12 cellular contexts compared by ENCODE assay signal in genomic region chr1:39450956-39451601, GRCh38. TPM values are rescaled to one million over a fixed set of nuclear protein-coding genes. Genes with fewer than 3 reads are reported as not detected.
DNase-seq lines count a peak whose midpoint lies in the region; ATAC-seq and TF ChIP-seq lines count a peak whose summit lies in the region.
"Had no signal": no experiment of that assay in that cellular context is flagged by ENCODE, and none has a peak within 500 bp of the region (broad histone marks: within the 10 kb centered on the region; RNA-seq: fewer than 3 reads in every experiment).

No MANE protein-coding gene starts in this region.

- POLR2A ChIA-PET in activated CD4-positive, alpha-beta memory T cell treated with anti-CD3 and anti-CD28 coated beads, Interleukin-2, amount 10 ng/mL, durations not matched to agents 7 days and 5 days (lab: Charles Lee) = no interaction called here
- POLR2A ChIA-PET in activated CD4-positive, alpha-beta memory T cell treated with anti-CD3 and anti-CD28 coated beads for 36 hours (lab: Charles Lee) = no interaction called here

- H3K27me3 ChIP-seq in RWPE2 (ENCODE audit: insufficient read depth, poor library complexity, severe bottlenecking) (no peaks in the 10 kb centered on the region), fibroblast of lung (ENCODE audit: control insufficient read depth, insufficient read depth, low read length) (no peaks in the 10 kb centered on the region), foreskin keratinocyte (no peaks in the 10 kb centered on the region), ascending aorta (no peaks in the 10 kb centered on the region)

- H3K36me3 ChIP-seq in RWPE2 (ENCODE audit: low read depth) (peaks cover 97% of the 10 kb centered on the region), fibroblast of lung (ENCODE audit: control insufficient read depth, insufficient read depth, low read length) (peaks cover 24% of the 10 kb centered on the region), ascending aorta (peaks cover 91 to 100% of the 10 kb centered on the region in 2 donors)

- TF ChIP-seq CTCF in RWPE2 (IDR thresholded peaks at IDR 0.05; ENCODE audit: poor library complexity, severe bottlenecking) (no peak), fibroblast of lung (conservative IDR thresholded peaks at IDR 0.05 in 1 of 2, IDR thresholded peaks at IDR 0.05 in 1 of 2; ENCODE audit: low read depth in 1 of 2, low read length in 2 of 2) (no peak), foreskin keratinocyte (conservative IDR thresholded peaks at IDR 0.05) (no peak), ascending aorta (IDR thresholded peaks at IDR 0.05) (no peak)

- H3K4me3 ChIP-seq in RWPE2 (ENCODE audit: severe bottlenecking) (no peak overlapping the region), fibroblast of lung (replicated peaks in 1 of 4; ENCODE audit: control extremely low read depth in 1 of 4, insufficient read depth in 1 of 4, low read depth in 3 of 4, low read length in 4 of 4) (no peak overlapping the region), ascending aorta (no peak overlapping the region)
- H3K4me3 ChIP-seq: prostate gland, thoracic aorta had no signal

- CTCF ChIA-PET in activated CD4-positive, alpha-beta memory T cell treated with anti-CD3 and anti-CD28 coated beads, Interleukin-2, amount 10 ng/mL, durations not matched to agents 7 days and 5 days (lab: Charles Lee) = no interaction called here
- CTCF ChIA-PET in activated CD4-positive, alpha-beta memory T cell treated with anti-CD3 and anti-CD28 coated beads for 36 hours (lab: Charles Lee) = no interaction called here

- no peak for DNase-seq in activated CD4-positive, alpha-beta memory T cell treated with anti-CD3 and anti-CD28 coated beads, Interleukin-2, amount 10 ng/mL, durations not matched to agents 7 days and 5 days
- no peak for DNase-seq in activated CD4-positive, alpha-beta memory T cell treated with anti-CD3 and anti-CD28 coated beads for 36 hours
- DNase-seq in RWPE2 (ENCODE audit: low spot score) (no peak), fibroblast of lung (ENCODE audit: low read depth in 2 of 2) (peak; percentile 75 to 84), pulmonary artery endothelial cell (ENCODE audit: low read depth, low spot score) (peak; percentile 83), foreskin keratinocyte (no peak), ascending aorta (ENCODE audit: low spot score in 2 of 2) (no peak), GM19240 (ENCODE audit: insufficient read length, low spot score) (no peak)
- DNase-seq: head of caudate nucleus, NCI-H446 treated with DMSO at 0.1 percent for 48 hours had no signal

- no peaks in the 10 kb centered on the region for H4K20me1 ChIP-seq in fibroblast of lung (ENCODE audit: control insufficient read depth, extremely low read depth, insufficient read depth, low read length)

- no peak overlapping the region for H3K4me2 ChIP-seq in fibroblast of lung (ENCODE audit: extremely low read depth, insufficient read depth, low read length)

- no peaks in the 10 kb centered on the region for H3K9me3 Mint-ChIP-seq in activated CD4-positive, alpha-beta memory T cell treated with anti-CD3 and anti-CD28 coated beads, Interleukin-2, amount 10 ng/mL, durations not matched to agents 7 days and 5 days
- no peaks in the 10 kb centered on the region for H3K9me3 Mint-ChIP-seq in activated CD4-positive, alpha-beta memory T cell treated with anti-CD3 and anti-CD28 coated beads for 36 hours

- H3K79me2 ChIP-seq in fibroblast of lung (ENCODE audit: control insufficient read depth, insufficient read depth, low read length) = peaks cover 1% of the 10 kb centered on the region

- peaks cover 17% of the 10 kb centered on the region for H3K4me1 Mint-ChIP-seq in activated CD4-positive, alpha-beta memory T cell treated with anti-CD3 and anti-CD28 coated beads, Interleukin-2, amount 10 ng/mL, durations not matched to agents 7 days and 5 days
- H3K4me1 Mint-ChIP-seq in activated CD4-positive, alpha-beta memory T cell treated with anti-CD3 and anti-CD28 coated beads for 36 hours (ENCODE audit: low read depth) = no peaks in the 10 kb centered on the region

- no peak overlapping the region for H2AFZ ChIP-seq in fibroblast of lung (ENCODE audit: low read length)

- peak overlapping the region; percentile 41 for H3K27ac Mint-ChIP-seq in activated CD4-positive, alpha-beta memory T cell treated with anti-CD3 and anti-CD28 coated beads, Interleukin-2, amount 10 ng/mL, durations not matched to agents 7 days and 5 days
- no peak overlapping the region for H3K27ac Mint-ChIP-seq in activated CD4-positive, alpha-beta memory T cell treated with anti-CD3 and anti-CD28 coated beads for 36 hours

- no peaks in the 10 kb centered on the region for H3K27me3 Mint-ChIP-seq in activated CD4-positive, alpha-beta memory T cell treated with anti-CD3 and anti-CD28 coated beads, Interleukin-2, amount 10 ng/mL, durations not matched to agents 7 days and 5 days
- H3K27me3 Mint-ChIP-seq in activated CD4-positive, alpha-beta memory T cell treated with anti-CD3 and anti-CD28 coated beads for 36 hours = no peaks in the 10 kb centered on the region

- H3K4me3 Mint-ChIP-seq in activated CD4-positive, alpha-beta memory T cell treated with anti-CD3 and anti-CD28 coated beads, Interleukin-2, amount 10 ng/mL, durations not matched to agents 7 days and 5 days = no peak overlapping the region
- no peak overlapping the region for H3K4me3 Mint-ChIP-seq in activated CD4-positive, alpha-beta memory T cell treated with anti-CD3 and anti-CD28 coated beads for 36 hours

- H3K4me1 ChIP-seq in RWPE2 (ENCODE audit: insufficient read depth, poor library complexity, severe bottlenecking) = no peaks in the 10 kb centered on the region
- H3K4me1 ChIP-seq in fibroblast of lung (ENCODE audit: control insufficient read depth, extremely low read depth, insufficient read depth, low read length) = peaks cover 5% of the 10 kb centered on the region
- H3K4me1 ChIP-seq in foreskin keratinocyte = no peaks in the 10 kb centered on the region
- H3K4me1 ChIP-seq in ascending aorta = no peaks in the 10 kb centered on the region
- H3K4me1 ChIP-seq: prostate gland had no signal

- H3K36me3 Mint-ChIP-seq in activated CD4-positive, alpha-beta memory T cell treated with anti-CD3 and anti-CD28 coated beads, Interleukin-2, amount 10 ng/mL, durations not matched to agents 7 days and 5 days (ENCODE audit: low read depth) = peaks cover 82% of the 10 kb centered on the region
- H3K36me3 Mint-ChIP-seq in activated CD4-positive, alpha-beta memory T cell treated with anti-CD3 and anti-CD28 coated beads for 36 hours = peaks cover 57% of the 10 kb centered on the region

- intact Hi-C loops in activated CD4-positive, alpha-beta memory T cell treated with anti-CD3 and anti-CD28 coated beads for 36 hours (cut with micrococcal nuclease) = no loop called here
- intact Hi-C loops in ascending aorta (cut with DNase I) = no loop called here

- no peak overlapping the region for H3K9ac ChIP-seq in fibroblast of lung (ENCODE audit: insufficient read depth, low read length)

- no peak overlapping the region for H3K27ac ChIP-seq in RWPE2 (ENCODE audit: poor library complexity, severe bottlenecking)
- peak overlapping the region; percentile 58 for H3K27ac ChIP-seq in fibroblast of lung (ENCODE audit: insufficient read depth, low read length)
- H3K27ac ChIP-seq in foreskin keratinocyte = no peak overlapping the region
- peak overlapping the region in 1 of 2 donors; percentile 23 for H3K27ac ChIP-seq in ascending aorta
- H3K27ac ChIP-seq: thoracic aorta had no signal

- H3K9me3 ChIP-seq in RWPE2 (ENCODE audit: severe bottlenecking) (no peaks in the 10 kb centered on the region), fibroblast of lung (ENCODE audit: control insufficient read depth, insufficient read depth, low read depth, low read length) (no peaks in the 10 kb centered on the region), ascending aorta (no peaks in the 10 kb centered on the region)
- H3K9me3 ChIP-seq: prostate gland, thoracic aorta had no signal

- ATAC-seq in RWPE2 (ENCODE audit: low read depth) (0 out of 3 replicates have a peak, but pooled peaks have one; percentile 10), foreskin keratinocyte (no peak)

RNA-seq across cellular contexts. Expression of gene BMP8A, which starts 40.4 kb away (rescaled TPM):
- not detected for total RNA-seq in activated CD4-positive, alpha-beta memory T cell treated with anti-CD3 and anti-CD28 coated beads, Interleukin-2, amount 10 ng/mL, durations not matched to agents 7 days and 5 days
- total RNA-seq in activated CD4-positive, alpha-beta memory T cell treated with anti-CD3 and anti-CD28 coated beads for 36 hours = not detected
- total RNA-seq in fibroblast of lung = 0.26 and 0.33 TPM in 2 replicates
- 0.41 TPM in 1 of 2 replicates, not detected in the other for polyA plus RNA-seq in fibroblast of lung
- 0.33 TPM in 1 of 2 replicates, not detected in the other for polyA plus RNA-seq in fibroblast of lung (2012)
- polyA minus RNA-seq in fibroblast of lung (ENCODE audit: low replicate concordance) = 0.35 TPM in 1 of 2 replicates, not detected in the other
- 0.07 and 0.13 TPM in 2 replicates for total RNA-seq in pulmonary artery endothelial cell
- total RNA-seq in foreskin keratinocyte = not detected in 2 replicates
- not detected in 2 replicates for polyA plus RNA-seq in foreskin keratinocyte
- total RNA-seq in ascending aorta = not detected
- total RNA-seq: thoracic aorta had no signal

Comparison
In these comparisons a context has a peak if more than half of its experiments do, and no peak if none do; other contexts are left out.
1. DNase-seq: peak in fibroblast of lung (2 of 2) and pulmonary artery endothelial cell (single experiment); none in activated CD4-positive, alpha-beta memory T cell treated with anti-CD3 and anti-CD28 coated beads, Interleukin-2, amount 10 ng/mL, durations not matched to agents 7 days and 5 days (single experiment), activated CD4-positive, alpha-beta memory T cell treated with anti-CD3 and anti-CD28 coated beads for 36 hours (single experiment), RWPE2 (single experiment), foreskin keratinocyte (0 of 2), ascending aorta (0 of 2) and GM19240 (single experiment).